Comparison of ENCODE assay signal across 18 cellular contexts in the genomic region with DNA sequence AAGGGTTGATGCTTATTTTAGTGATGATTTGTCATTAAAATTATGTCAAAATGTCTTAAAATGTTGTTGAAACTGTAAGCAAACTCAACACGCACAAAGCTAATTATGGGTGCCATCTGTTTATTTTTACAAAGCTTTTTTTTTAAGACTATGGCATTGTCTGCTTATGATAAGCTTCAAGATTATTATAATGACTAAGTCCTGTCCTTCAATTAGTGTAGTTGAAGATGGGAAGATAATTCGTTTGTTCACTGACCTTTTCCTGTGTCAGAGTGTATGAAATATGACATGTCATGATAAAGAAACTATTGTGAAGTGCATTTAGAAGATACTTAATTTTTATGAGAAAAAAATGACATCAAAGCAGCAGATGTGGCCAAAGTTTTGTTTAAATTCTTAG.
DNase-seq lines count a peak whose midpoint lies in the region; TF ChIP-seq lines count a peak whose summit lies in the region.
"Had no signal": no experiment of that assay in that cellular context is flagged by ENCODE, and none has a peak within 500 bp of the region (broad histone marks: within the 10 kb centered on the region; RNA-seq: fewer than 3 reads in every experiment).

No MANE protein-coding gene starts in this region.

- H3K4me3 Mint-ChIP-seq in chondrocyte (ENCODE audit: unreplicated experiment), result no peak overlapping the region
- H3K4me3 Mint-ChIP-seq: IgD-negative memory B cell; T-helper 1 cell treated with Interleukin-12 subunit alpha and Interleukin-12 subunit beta and Interleukin-4 antibody, amounts not matched to agents 30 μg/mL and 1 μg/mL, for 36 hours had no signal

- H3K27ac ChIP-seq in WERI-Rb-1, result peak overlapping the region; percentile 49
- H3K27ac ChIP-seq: C4-2B had no signal

- no peaks in the 10 kb centered on the region for H3K27me3 Mint-ChIP-seq in chondrocyte (ENCODE audit: low read depth)
- H3K27me3 Mint-ChIP-seq: IgD-negative memory B cell had no signal

- H3K27ac Mint-ChIP-seq in chondrocyte (ENCODE audit: unreplicated experiment), result no peak overlapping the region
- H3K27ac Mint-ChIP-seq: IgD-negative memory B cell; T-helper 1 cell treated with Interleukin-12 subunit alpha and Interleukin-12 subunit beta and Interleukin-4 antibody, amounts not matched to agents 30 μg/mL and 1 μg/mL, for 36 hours had no signal

- no peaks in the 10 kb centered on the region for H3K27me3 ChIP-seq in WERI-Rb-1 (ENCODE audit: insufficient read depth, low read depth, severe bottlenecking)
- H3K27me3 ChIP-seq: MG63 had no signal

- no peaks in the 10 kb centered on the region for H3K36me3 Mint-ChIP-seq in chondrocyte (ENCODE audit: low read depth)

- peak overlapping the region; percentile 10; the same call in 1 of the 2 replicates for H3K4me3 ChIP-seq in WERI-Rb-1 (ENCODE audit: low read depth, low read length)
- H3K4me3 ChIP-seq: MG63 had no signal

- TF ChIP-seq CTCF in WERI-Rb-1 (IDR thresholded peaks at IDR 0.05; ENCODE audit: low read depth, low read length), result no peak
- no peak for TF ChIP-seq CTCF in chondrocyte (IDR thresholded peaks at IDR 0.05)

- peak; percentile 48 for DNase-seq in NCI-H1694 treated with DMSO at 0.1 percent for 48 hours (lab: John Stamatoyannopoulos, UW)
- peak; percentile 53 for DNase-seq in NCI-H82 treated with DMSO at 0.1 percent for 48 hours (lab: John Stamatoyannopoulos, UW; ENCODE audit: unreplicated experiment)
- DNase-seq in WERI-Rb-1, result no peak
- no peak for DNase-seq in COLO829 (ENCODE audit: low spot score)
- no peak for DNase-seq in DMS 273 treated with DMSO at 0.1 percent for 48 hours (lab: John Stamatoyannopoulos, UW)
- no peak for DNase-seq in chondrocyte (ENCODE audit: low spot score)
- DNase-seq in NK-92 treated with Interleukin-12 subunit alpha and Interleukin-12 subunit beta, amount 100 ng/mL, for 24 hours (lab: John Stamatoyannopoulos, UW), result no peak
- DNase-seq: AML-193, GOT3, Kasumi-1, MG63, NCI-H1092 treated with DMSO at 0.1 percent for 48 hours, PC-3, RPMI8226, SHP77 treated with DMSO at 0.1 percent for 48 hours had no signal

- H3K9me3 ChIP-seq in WERI-Rb-1 (ENCODE audit: severe bottlenecking), result no peaks in the 10 kb centered on the region
- H3K9me3 ChIP-seq: MG63 had no signal

- H3K4me1 Mint-ChIP-seq in chondrocyte (ENCODE audit: low read depth), result peaks cover 34% of the 10 kb centered on the region

- no peaks in the 10 kb centered on the region for H3K9me3 Mint-ChIP-seq in chondrocyte (ENCODE audit: low read depth)
- H3K9me3 Mint-ChIP-seq: T-helper 1 cell treated with Interleukin-12 subunit alpha and Interleukin-12 subunit beta and Interleukin-4 antibody, amounts not matched to agents 30 μg/mL and 1 μg/mL, for 36 hours had no signal

- H3K36me3 ChIP-seq in WERI-Rb-1, result 0 out of 2 replicates have a peak, but pooled peaks cover 3% of the 10 kb centered on the region
- H3K36me3 ChIP-seq: MG63 had no signal

Comparison
In these comparisons a context has a peak if more than half of its experiments do, and no peak if none do; other contexts are left out.
1. DNase-seq: peak in NCI-H1694 treated with DMSO at 0.1 percent for 48 hours (single experiment) and NCI-H82 treated with DMSO at 0.1 percent for 48 hours (single experiment); none in WERI-Rb-1 (single experiment), COLO829 (single experiment), DMS 273 treated with DMSO at 0.1 percent for 48 hours (single experiment), chondrocyte (single experiment) and NK-92 treated with Interleukin-12 subunit alpha and Interleukin-12 subunit beta, amount 100 ng/mL, for 24 hours (single experiment).